In the genomic region with DNA sequence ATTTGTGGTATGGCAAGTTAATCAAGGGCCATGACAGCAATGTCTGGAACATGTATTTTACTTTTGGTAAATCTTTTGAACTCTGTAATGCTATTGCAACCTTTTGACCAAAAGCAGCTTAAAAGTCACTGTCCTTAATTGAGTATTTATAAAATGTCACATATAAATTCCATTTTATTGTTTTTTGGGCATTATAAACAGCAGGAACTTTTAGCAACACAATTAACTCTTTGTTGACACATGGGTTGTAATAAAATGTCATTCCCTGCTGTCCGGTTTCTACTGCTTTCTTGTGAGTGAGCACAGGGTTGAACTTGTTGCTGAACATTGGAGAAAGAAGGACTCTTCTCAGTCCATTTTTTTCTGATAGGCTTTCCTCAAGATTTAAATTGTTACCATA, we compare ENCODE assay signal across 6 cellular contexts.
"Had no signal": no experiment of that assay in that cellular context is flagged by ENCODE, and none has a peak within 500 bp of the region (broad histone marks: within the 10 kb centered on the region; RNA-seq: fewer than 3 reads in every experiment).

No MANE protein-coding gene starts in this region.

- DNase-seq: GM23248, GOT3, H7, H9, HCEC 1CT, HFFc6 had no signal
